10 cellular contexts compared by ENCODE assay signal in the genomic region with DNA sequence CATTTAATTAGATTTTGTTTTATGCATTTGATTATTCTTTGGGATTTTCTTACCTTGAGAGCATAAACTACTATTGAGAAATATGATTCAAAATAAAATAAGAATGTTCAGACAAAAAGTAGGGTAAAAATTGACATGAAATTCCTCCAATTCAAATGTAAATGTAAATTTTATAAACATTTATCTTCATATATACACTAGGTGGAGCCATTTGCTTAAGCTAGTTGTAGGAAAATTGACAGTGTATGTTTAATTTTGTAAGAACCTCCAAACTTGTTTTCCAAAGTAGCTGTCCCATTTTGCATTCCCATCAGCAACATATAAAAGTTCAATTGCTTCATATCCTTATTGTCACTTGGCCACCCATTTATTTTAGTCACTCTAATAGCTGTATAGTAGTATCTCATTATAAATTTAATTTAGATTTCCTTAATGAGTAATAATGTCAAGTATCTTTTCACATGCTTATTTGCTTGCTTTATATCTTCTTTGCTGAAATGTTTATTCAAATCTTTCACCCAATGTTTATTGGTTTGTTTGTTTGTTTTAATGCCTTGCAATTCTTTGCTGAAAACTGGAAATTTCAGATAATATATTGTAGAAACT. TPM values are rescaled to one million over a fixed set of nuclear protein-coding genes. Genes with fewer than 3 reads are reported as not detected.
DNase-seq lines count a peak whose midpoint lies in the region; ATAC-seq and TF ChIP-seq lines count a peak whose summit lies in the region.
"Had no signal": no experiment of that assay in that cellular context is flagged by ENCODE, and none has a peak within 500 bp of the region (broad histone marks: within the 10 kb centered on the region; RNA-seq: fewer than 3 reads in every experiment).

No MANE protein-coding gene starts in this region.

- TF ChIP-seq CTCF in heart left ventricle (IDR thresholded peaks at IDR 0.05) (peak in 11 of 12 donors; percentile 15 to 55 (median 33)), dorsolateral prefrontal cortex (IDR thresholded peaks at IDR 0.05 in 54 of 56, conservative IDR thresholded peaks at IDR 0.05 in 2 of 56; ENCODE audit: low read depth in 1 of 56, partially characterized antibody in 56 of 56) (peak; percentile 17 to 67 (median 47)), tibial artery (IDR thresholded peaks at IDR 0.05) (peak; percentile 14 to 15)

- peaks cover 0 to 5% (median 0%) of the 10 kb centered on the region in 12 donors for H3K9me3 ChIP-seq in heart left ventricle
- no peaks in the 10 kb centered on the region for H3K9me3 ChIP-seq in tibial artery

- no peak overlapping the region for H3K4me3 ChIP-seq in heart left ventricle
- no peak overlapping the region for H3K4me3 ChIP-seq in dorsolateral prefrontal cortex
- H3K4me3 ChIP-seq in tibial artery = no peak overlapping the region
- H3K4me3 ChIP-seq: spleen had no signal

- peaks cover 0 to 23% (median 0%) of the 10 kb centered on the region in 12 donors for H3K4me1 ChIP-seq in heart left ventricle
- peaks cover 0 to 11% (median 1%) of the 10 kb centered on the region in 4 donors for H3K4me1 ChIP-seq in tibial artery

- no peak for TF ChIP-seq POLR2A in heart left ventricle (IDR thresholded peaks at IDR 0.05)

- intact Hi-C loops in heart left ventricle (cut with DNase I) (loop anchor here in 2 of 10 donors (5.0 kb wide), 2 partner anchors 506 to 601 kb away; no protein-coding TSS in a partner anchor), cardiac septum (cut with DNase I) (no loop called here), dorsolateral prefrontal cortex (cut with DNase I) (no loop called here), tibial artery (cut with DNase I; ENCODE audit: low total_unique reads) (no loop called here)

- ATAC-seq in heart left ventricle (no peak), GM18517 (IDR thresholded peaks at IDR 0.05; ENCODE audit: unreplicated experiment) (no peak), GM21576 (IDR thresholded peaks at IDR 0.05; ENCODE audit: unreplicated experiment) (no peak)

- no peaks in the 10 kb centered on the region for H3K27me3 ChIP-seq in heart left ventricle
- H3K27me3 ChIP-seq in dorsolateral prefrontal cortex = no peaks in the 10 kb centered on the region
- no peaks in the 10 kb centered on the region for H3K27me3 ChIP-seq in tibial artery
- H3K27me3 ChIP-seq: spleen had no signal

- no peaks in the 10 kb centered on the region for H3K36me3 ChIP-seq in heart left ventricle
- H3K36me3 ChIP-seq in tibial artery = no peaks in the 10 kb centered on the region
- H3K36me3 ChIP-seq: spleen had no signal

- no peak overlapping the region for H3K27ac ChIP-seq in heart left ventricle
- no peak overlapping the region for H3K27ac ChIP-seq in dorsolateral prefrontal cortex
- no peak overlapping the region for H3K27ac ChIP-seq in tibial artery
- H3K27ac ChIP-seq: spleen had no signal

- DNase-seq in heart left ventricle (no peak), cardiac septum (ENCODE audit: low spot score) (no peak), NCI-H460 (ENCODE audit: extremely low read depth, low read depth) (peak; percentile 14), dorsolateral prefrontal cortex (no peak), tibial artery (no peak), COR-L47 (lab: John Stamatoyannopoulos, UW) (no peak)
- DNase-seq: spleen, T1000 had no signal

RNA-seq across cellular contexts. Expression of a gene that starts 37.6 kb away (rescaled TPM):
- total RNA-seq in heart left ventricle (not detected), cardiac septum (not detected), dorsolateral prefrontal cortex (not detected)
- polyA plus RNA-seq in heart left ventricle = not detected
- total RNA-seq in NCI-H460 (2014; rRNA removed; shearing (Covaris generic)) = not detected in 2 replicates
- polyA plus RNA-seq in NCI-H460 (2014; cell fraction: nucleus; rRNA removed) = not detected in 2 replicates
- total RNA-seq: spleen had no signal
- polyA plus RNA-seq: spleen had no signal
